Comparison of ENCODE assay signal across 8 cellular contexts in the genomic region with DNA sequence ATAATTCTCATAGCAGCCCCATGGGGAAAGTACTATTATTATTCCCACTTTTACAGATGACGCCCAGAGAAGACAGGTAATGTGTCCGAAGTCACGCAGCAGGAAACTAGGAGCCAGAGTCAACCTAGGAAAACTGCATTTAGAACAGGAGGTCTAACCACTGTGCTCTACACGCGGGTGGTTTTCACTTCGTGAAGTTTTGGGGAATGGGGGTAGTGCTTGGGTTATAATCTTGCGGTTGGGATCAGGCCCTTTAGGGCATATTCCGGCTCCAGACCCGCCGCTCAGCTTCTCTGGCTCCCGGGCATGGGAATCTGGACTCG. TPM values are rescaled to one million over a fixed set of nuclear protein-coding genes. Genes with fewer than 3 reads are reported as not detected.
DNase-seq lines count a peak whose midpoint lies in the region; ATAC-seq, FAIRE-seq and TF ChIP-seq lines count a peak whose summit lies in the region.

No MANE protein-coding gene starts in this region.

- 13% methylated on average over 12 of the region's 12 CpGs for WGBS in suprapubic skin

- intact Hi-C loops in kidney (cut with DNase I), result no loop called here

- peaks cover 35% of the 10 kb centered on the region for H3K27me3 ChIP-seq in suprapubic skin

- no peak for TF ChIP-seq EP300 in suprapubic skin (IDR thresholded peaks at IDR 0.05)

- peak overlapping the region; percentile 72 for H3K4me3 Mint-ChIP-seq in T-helper 1 cell treated with Interleukin-12 subunit alpha and Interleukin-12 subunit beta and Interleukin-4 antibody, amounts not matched to agents 30 μg/mL and 1 μg/mL, for 36 hours
- peak overlapping the region; percentile 89 for H3K4me3 Mint-ChIP-seq in activated naive CD8-positive, alpha-beta T cell

- H3K9me3 ChIP-seq in kidney (ENCODE audit: control insufficient read depth in 1 of 2, low read length in 2 of 2) (no peaks in the 10 kb centered on the region), suprapubic skin (no peaks in the 10 kb centered on the region)

- H3K9ac ChIP-seq in kidney (ENCODE audit: low read length in 2 of 2), result peak overlapping the region; percentile 15 to 55

- TF ChIP-seq CTCF in kidney (IDR thresholded peaks at IDR 0.05; ENCODE audit: borderline replicate concordance, extremely low read depth, insufficient read depth) (no peak), suprapubic skin (IDR thresholded peaks at IDR 0.05) (no peak)

- no peak for FAIRE-seq in kidney (lab: Jason Lieb, UNC)

- H3K4me1 Mint-ChIP-seq in T-helper 1 cell treated with Interleukin-12 subunit alpha and Interleukin-12 subunit beta and Interleukin-4 antibody, amounts not matched to agents 30 μg/mL and 1 μg/mL, for 36 hours (ENCODE audit: low read depth), result peaks cover 14% of the 10 kb centered on the region
- H3K4me1 Mint-ChIP-seq in activated naive CD8-positive, alpha-beta T cell (ENCODE audit: low read depth), result peaks cover 21% of the 10 kb centered on the region

- DNase-seq in T-helper 1 cell (no peak), kidney (no peak), suprapubic skin (ENCODE audit: low spot score in 2 of 2) (no peak), occipital lobe (lab: John Stamatoyannopoulos, UW) (no peak), mesenteric fat pad (ENCODE audit: low spot score) (no peak)

- H3K27ac Mint-ChIP-seq in T-helper 1 cell treated with Interleukin-12 subunit alpha and Interleukin-12 subunit beta and Interleukin-4 antibody, amounts not matched to agents 30 μg/mL and 1 μg/mL, for 36 hours, result peak overlapping the region; percentile 55
- no peak overlapping the region for H3K27ac Mint-ChIP-seq in activated naive CD8-positive, alpha-beta T cell

- TF ChIP-seq POLR2A in suprapubic skin (IDR thresholded peaks at IDR 0.05), result no peak

- peaks cover 32 to 33% of the 10 kb centered on the region in 2 donors for H3K4me1 ChIP-seq in kidney (ENCODE audit: control insufficient read depth in 1 of 2, insufficient read depth in 1 of 2, low read depth in 1 of 2, low read length in 2 of 2)
- H3K4me1 ChIP-seq in suprapubic skin, result peaks cover 85% of the 10 kb centered on the region

- H3K9me3 Mint-ChIP-seq in T-helper 1 cell treated with Interleukin-12 subunit alpha and Interleukin-12 subunit beta and Interleukin-4 antibody, amounts not matched to agents 30 μg/mL and 1 μg/mL, for 36 hours, result no peaks in the 10 kb centered on the region
- no peaks in the 10 kb centered on the region for H3K9me3 Mint-ChIP-seq in activated naive CD8-positive, alpha-beta T cell (ENCODE audit: low read depth)

- ATAC-seq in HG03457 (IDR thresholded peaks at IDR 0.05; ENCODE audit: unreplicated experiment), result no peak

- H3K4me3 ChIP-seq in kidney (ENCODE audit: low read length in 2 of 2), result peak overlapping the region; percentile 40 to 78
- peak overlapping the region; percentile 97 for H3K4me3 ChIP-seq in suprapubic skin

- H3K27ac ChIP-seq in kidney (ENCODE audit: low read depth in 2 of 2, low read length in 2 of 2) (peak overlapping the region; percentile 86 to 92), suprapubic skin (peak overlapping the region; percentile 90)

- peaks cover 2% of the 10 kb centered on the region for H3K36me3 Mint-ChIP-seq in T-helper 1 cell treated with Interleukin-12 subunit alpha and Interleukin-12 subunit beta and Interleukin-4 antibody, amounts not matched to agents 30 μg/mL and 1 μg/mL, for 36 hours (ENCODE audit: low read depth)
- no peaks in the 10 kb centered on the region for H3K36me3 Mint-ChIP-seq in activated naive CD8-positive, alpha-beta T cell

- peaks cover 75% of the 10 kb centered on the region for H3K27me3 Mint-ChIP-seq in T-helper 1 cell treated with Interleukin-12 subunit alpha and Interleukin-12 subunit beta and Interleukin-4 antibody, amounts not matched to agents 30 μg/mL and 1 μg/mL, for 36 hours (ENCODE audit: low read depth)
- peaks cover 29% of the 10 kb centered on the region for H3K27me3 Mint-ChIP-seq in activated naive CD8-positive, alpha-beta T cell

- H3K36me3 ChIP-seq in kidney (ENCODE audit: control insufficient read depth in 1 of 2, insufficient read depth in 2 of 2, low read length in 2 of 2) (no peaks in the 10 kb centered on the region), suprapubic skin (no peaks in the 10 kb centered on the region)

RNA-seq across cellular contexts. Expression of a gene that starts 5.2 kb away (rescaled TPM):
- total RNA-seq in kidney (473 TPM), suprapubic skin (100 to 1,000 TPM in 3 of 4 donors, 10 to 100 TPM in 1; 85.4 to 182 (median 127) TPM), occipital lobe (101 TPM), mesenteric fat pad (154 TPM)
- 252 TPM for polyA plus RNA-seq in kidney (ENCODE audit: insufficient read depth, low read depth, low replicate concordance)
